Comparison of ENCODE assay signal across 28 cellular contexts in genomic region chr7:151963895-151964870, GRCh38. TPM values are rescaled to one million over a fixed set of nuclear protein-coding genes. Genes with fewer than 3 reads are reported as not detected.
"Had no signal": no experiment of that assay in that cellular context is flagged by ENCODE, and none has a peak within 500 bp of the region (broad histone marks: within the 10 kb centered on the region; RNA-seq: fewer than 3 reads in every experiment).

No MANE protein-coding gene starts in this region.

- H3K27me3 ChIP-seq: Peyer's patch had no signal

- H3K4me3 ChIP-seq: Peyer's patch had no signal

- ATAC-seq: activated CD8-positive, alpha-beta memory T cell treated with anti-CD3 and anti-CD28 coated beads, Interleukin-2, amount 10 ng/mL, durations not matched to agents 7 days and 5 days; activated CD8-positive, alpha-beta T cell treated with anti-CD3 and anti-CD28 coated beads, Interleukin-2, amount 10 ng/mL, durations not matched to agents 7 days and 5 days; WTC11 had no signal

- H3K9me3 Mint-ChIP-seq: activated naive CD4-positive, alpha-beta T cell treated with anti-CD3 and anti-CD28 coated beads for 36 hours; activated T-cell treated with anti-CD3 and anti-CD28 coated beads, Interleukin-2, amount 50 U/mL, for 24 hours; activated T-helper 1 cell treated with anti-CD3 and anti-CD28 coated beads, Interleukin-12 subunit alpha, Interleukin-12 subunit beta, Interleukin-2, Interleukin-4 antibody, amounts not matched to agents 30 ng/mL and 10 ng/mL and 1 ng/mL, durations not matched to agents 14 hours and 24 hours and 36 hours; T-helper 1 cell treated with Interleukin-12 subunit alpha and Interleukin-12 subunit beta and Interleukin-4 antibody, amounts not matched to agents 30 μg/mL and 1 μg/mL, for 36 hours; WTC11 had no signal

- H3K27ac ChIP-seq: Peyer's patch, RWPE1 had no signal

- H3K4me1 Mint-ChIP-seq: activated CD8-positive, alpha-beta memory T cell treated with anti-CD3 and anti-CD28 coated beads, Interleukin-2, amount 10 ng/mL, durations not matched to agents 7 days and 5 days had no signal

- H3K4me1 ChIP-seq: Peyer's patch had no signal

- H3K27me3 Mint-ChIP-seq: activated CD8-positive, alpha-beta memory T cell treated with anti-CD3 and anti-CD28 coated beads, Interleukin-2, amount 10 ng/mL, durations not matched to agents 7 days and 5 days; activated naive CD8-positive, alpha-beta T cell; activated T-cell treated with anti-CD3 and anti-CD28 coated beads, Interleukin-2, amount 50 U/mL, for 24 hours had no signal

- H3K36me3 ChIP-seq: Peyer's patch had no signal

- DNase-seq: activated CD4-positive, alpha-beta T cell treated with anti-CD3 and anti-CD28 coated beads for 48 hours; activated CD4-positive, alpha-beta T cell treated with anti-CD3 and anti-CD28 coated beads, Interleukin-2, amount 50 U/mL, for 4 hours; activated CD4-positive, CD25-positive, alpha-beta regulatory T cell treated with anti-CD3 and anti-CD28 coated beads, Interleukin-2, amount 50 U/mL, for 72 hours; activated CD8-positive, alpha-beta memory T cell treated with anti-CD3 and anti-CD28 coated beads, Interleukin-2, amount 10 ng/mL, durations not matched to agents 7 days and 5 days; activated CD8-positive, alpha-beta T cell treated with anti-CD3 and anti-CD28 coated beads, Interleukin-2, amount 10 ng/mL, durations not matched to agents 7 days and 5 days; activated effector memory CD4-positive, alpha-beta T cell treated with anti-CD3 and anti-CD28 coated beads, Interleukin-2, amount 50 U/mL, for 16 hours; activated naive CD4-positive, alpha-beta T cell treated with anti-CD3 and anti-CD28 coated beads for 36 hours; activated T-cell treated with anti-CD3 and anti-CD28 coated beads, Interleukin-2, amount 50 U/mL, for 24 hours; caudate nucleus; Karpas-422; MM.1S; NCI-H1105; NCI-H1436; NCI-H1694 treated with DMSO at 0.1 percent for 48 hours; NCI-H2029 treated with DMSO at 0.1 percent for 48 hours; NCI-H345; NCI-H510A; NCI-H526 treated with DMSO at 0.1 percent for 48 hours; SHP77 treated with DMSO at 0.1 percent for 48 hours; T-helper 9 cell had no signal

- H3K9me3 ChIP-seq: Peyer's patch had no signal

- H3K27ac Mint-ChIP-seq: activated CD8-positive, alpha-beta memory T cell treated with anti-CD3 and anti-CD28 coated beads, Interleukin-2, amount 10 ng/mL, durations not matched to agents 7 days and 5 days; activated CD8-positive, alpha-beta T cell treated with anti-CD3 and anti-CD28 coated beads, Interleukin-2, amount 10 ng/mL, durations not matched to agents 7 days and 5 days; activated naive CD4-positive, alpha-beta T cell treated with anti-CD3 and anti-CD28 coated beads for 36 hours; activated naive CD8-positive, alpha-beta T cell; activated T-cell treated with anti-CD3 and anti-CD28 coated beads, Interleukin-2, amount 50 U/mL, for 24 hours; activated T-helper 1 cell treated with anti-CD3 and anti-CD28 coated beads, Interleukin-12 subunit alpha, Interleukin-12 subunit beta, Interleukin-2, Interleukin-4 antibody, amounts not matched to agents 30 ng/mL and 10 ng/mL and 1 ng/mL, durations not matched to agents 14 hours and 24 hours and 36 hours; T-helper 1 cell treated with Interleukin-12 subunit alpha and Interleukin-12 subunit beta and Interleukin-4 antibody, amounts not matched to agents 30 μg/mL and 1 μg/mL, for 36 hours; WTC11 had no signal

- H3K36me3 Mint-ChIP-seq: activated naive CD8-positive, alpha-beta T cell; WTC11 had no signal

- H3K4me3 Mint-ChIP-seq: activated CD8-positive, alpha-beta memory T cell treated with anti-CD3 and anti-CD28 coated beads, Interleukin-2, amount 10 ng/mL, durations not matched to agents 7 days and 5 days; activated CD8-positive, alpha-beta T cell treated with anti-CD3 and anti-CD28 coated beads, Interleukin-2, amount 10 ng/mL, durations not matched to agents 7 days and 5 days; activated naive CD4-positive, alpha-beta T cell treated with anti-CD3 and anti-CD28 coated beads for 36 hours; activated naive CD8-positive, alpha-beta T cell; activated T-cell treated with anti-CD3 and anti-CD28 coated beads, Interleukin-2, amount 50 U/mL, for 24 hours; activated T-helper 1 cell treated with anti-CD3 and anti-CD28 coated beads, Interleukin-12 subunit alpha, Interleukin-12 subunit beta, Interleukin-2, Interleukin-4 antibody, amounts not matched to agents 30 ng/mL and 10 ng/mL and 1 ng/mL, durations not matched to agents 14 hours and 24 hours and 36 hours; T-helper 1 cell treated with Interleukin-12 subunit alpha and Interleukin-12 subunit beta and Interleukin-4 antibody, amounts not matched to agents 30 μg/mL and 1 μg/mL, for 36 hours; WTC11 had no signal

RNA-seq across cellular contexts. Expression of gene GALNTL5, which starts 7.9 kb away (rescaled TPM):
- total RNA-seq: activated CD8-positive, alpha-beta memory T cell treated with anti-CD3 and anti-CD28 coated beads, Interleukin-2, amount 10 ng/mL, durations not matched to agents 7 days and 5 days; activated CD8-positive, alpha-beta T cell treated with anti-CD3 and anti-CD28 coated beads, Interleukin-2, amount 10 ng/mL, durations not matched to agents 7 days and 5 days; activated naive CD4-positive, alpha-beta T cell treated with anti-CD3 and anti-CD28 coated beads for 36 hours; activated T-helper 1 cell treated with anti-CD3 and anti-CD28 coated beads, Interleukin-12 subunit alpha, Interleukin-12 subunit beta, Interleukin-2, Interleukin-4 antibody, amounts not matched to agents 30 ng/mL and 10 ng/mL and 1 ng/mL, durations not matched to agents 14 hours and 24 hours and 36 hours; Peyer's patch; SK-MEL-5; WTC11 had no signal
- polyA plus RNA-seq: adipose tissue had no signal
